ENCODE assay signal across 32 cellular contexts in the genomic region with DNA sequence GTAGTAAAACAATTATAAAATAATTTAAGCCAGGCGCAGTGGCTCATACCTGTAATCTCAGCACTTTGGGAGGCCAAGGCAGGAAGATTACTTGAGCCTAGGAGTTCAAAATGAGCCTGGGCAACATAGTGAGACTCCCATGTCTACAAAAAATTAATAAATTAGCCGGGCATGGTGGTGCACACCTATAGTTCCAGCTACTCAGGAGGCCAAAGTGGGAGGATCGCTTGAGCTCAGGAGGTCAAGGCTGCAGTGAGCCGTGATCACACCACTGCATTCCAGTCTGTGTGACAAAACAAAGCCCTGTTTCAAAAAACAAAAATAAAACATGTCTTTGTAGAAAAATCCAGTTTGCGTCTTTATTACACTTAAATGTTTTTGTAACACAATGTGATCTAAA.
"Had no signal": no experiment of that assay in that cellular context is flagged by ENCODE, and none has a peak within 500 bp of the region (broad histone marks: within the 10 kb centered on the region; RNA-seq: fewer than 3 reads in every experiment).

No MANE protein-coding gene starts in this region.

- H3K27ac ChIP-seq: brain microvascular endothelial cell, coronary artery, dorsolateral prefrontal cortex, esophagus muscularis mucosa, foreskin keratinocyte, gastrocnemius medialis had no signal

- H3K9me3 ChIP-seq: esophagus muscularis mucosa, gastrocnemius medialis, heart left ventricle had no signal

- H3K4me3 ChIP-seq: coronary artery, dorsolateral prefrontal cortex, esophagus muscularis mucosa, gastrocnemius medialis, heart left ventricle had no signal

- ATAC-seq: activated T-helper 17 cell treated with anti-CD3 and anti-CD28 coated beads, Interleukin-2, amount 50 U/mL, for 72 hours; foreskin keratinocyte; gastrocnemius medialis; WTC11 had no signal

- H3K4me1 Mint-ChIP-seq: activated T-helper 17 cell treated with anti-CD3 and anti-CD28 coated beads, Interleukin-2, amount 50 U/mL, for 72 hours; endodermal cell; WTC11 had no signal

- H3K4me1 ChIP-seq: esophagus muscularis mucosa, foreskin keratinocyte, gastrocnemius medialis had no signal

- H3K9me3 Mint-ChIP-seq: activated CD4-positive, alpha-beta memory T cell treated with anti-CD3 and anti-CD28 coated beads, Interleukin-2, amount 10 ng/mL, durations not matched to agents 7 days and 5 days; activated T-cell treated with anti-CD3 and anti-CD28 coated beads, Interleukin-2, amount 50 U/mL, for 24 hours; activated T-helper 17 cell treated with anti-CD3 and anti-CD28 coated beads, Interleukin-2, amount 50 U/mL, for 72 hours; central memory CD8-positive, alpha-beta T cell; dendritic cell treated with granulocyte-macrophage colony-stimulating factor and Interleukin-4, amounts not matched to agents 40 ng/mL and 50 ng/mL, for 4 days; endodermal cell had no signal

- H3K4me3 Mint-ChIP-seq: activated CD4-positive, alpha-beta memory T cell treated with anti-CD3 and anti-CD28 coated beads, Interleukin-2, amount 10 ng/mL, durations not matched to agents 7 days and 5 days; activated CD4-positive, alpha-beta T cell treated with anti-CD3 and anti-CD28 coated beads, Interleukin-2, amount 10 ng/mL, durations not matched to agents 7 days and 5 days; activated naive CD8-positive, alpha-beta T cell; activated T-cell treated with anti-CD3 and anti-CD28 coated beads, Interleukin-2, amount 50 U/mL, for 24 hours; activated T-helper 17 cell treated with anti-CD3 and anti-CD28 coated beads, Interleukin-2, amount 50 U/mL, for 72 hours; central memory CD8-positive, alpha-beta T cell; dendritic cell treated with granulocyte-macrophage colony-stimulating factor and Interleukin-4, amounts not matched to agents 40 ng/mL and 50 ng/mL, for 4 days; endodermal cell; WTC11 had no signal

- H3K36me3 ChIP-seq: brain microvascular endothelial cell, gastrocnemius medialis, heart left ventricle had no signal

- H3K27me3 Mint-ChIP-seq: activated CD4-positive, alpha-beta memory T cell treated with anti-CD3 and anti-CD28 coated beads, Interleukin-2, amount 10 ng/mL, durations not matched to agents 7 days and 5 days; activated CD4-positive, alpha-beta T cell treated with anti-CD3 and anti-CD28 coated beads, Interleukin-2, amount 10 ng/mL, durations not matched to agents 7 days and 5 days; activated naive CD8-positive, alpha-beta T cell; activated T-cell treated with anti-CD3 and anti-CD28 coated beads, Interleukin-2, amount 50 U/mL, for 24 hours; activated T-helper 17 cell treated with anti-CD3 and anti-CD28 coated beads, Interleukin-2, amount 50 U/mL, for 72 hours; central memory CD8-positive, alpha-beta T cell; dendritic cell treated with granulocyte-macrophage colony-stimulating factor and Interleukin-4, amounts not matched to agents 40 ng/mL and 50 ng/mL, for 4 days had no signal

- DNase-seq: activated CD4-positive, alpha-beta memory T cell treated with anti-CD3 and anti-CD28 coated beads, Interleukin-2, amount 10 ng/mL, durations not matched to agents 7 days and 5 days; activated CD4-positive, alpha-beta T cell treated with anti-CD3 and anti-CD28 coated beads for 1 hour; activated CD4-positive, alpha-beta T cell treated with anti-CD3 and anti-CD28 coated beads for 4 hours; activated CD4-positive, alpha-beta T cell treated with anti-CD3 and anti-CD28 coated beads, Interleukin-2, amount 10 ng/mL, durations not matched to agents 7 days and 5 days; activated CD4-positive, alpha-beta T cell treated with anti-CD3 and anti-CD28 coated beads, Interleukin-2, amount 50 U/mL, for 4 hours; activated CD8-positive, alpha-beta memory T cell treated with anti-CD3 and anti-CD28 coated beads, Interleukin-2, amount 50 U/mL, for 48 hours; activated effector memory CD4-positive, alpha-beta T cell treated with Interleukin-2 at 50 U/mL for 16 hours; activated gamma-delta T cell treated with Interleukin-2 at 50 U/mL for 16 hours; activated naive CD4-positive, alpha-beta T cell treated with anti-CD3 and anti-CD28 coated beads, Interleukin-2, amount 50 U/mL, for 16 hours; activated naive CD4-positive, alpha-beta T cell treated with Interleukin-2 at 50 U/mL for 16 hours; activated T-cell treated with anti-CD3 and anti-CD28 coated beads for 4 hours; activated T-cell treated with anti-CD3 and anti-CD28 coated beads, Interleukin-2, amount 50 U/mL, for 24 hours; amniotic stem cell; anterior cingulate cortex; brain microvascular endothelial cell; dorsolateral prefrontal cortex; effector memory CD4-positive, alpha-beta T cell; endodermal cell; foreskin keratinocyte; gastrocnemius medialis; glutamatergic neuron; heart left ventricle; T-helper 2 cell had no signal

- H3K27me3 ChIP-seq: brain microvascular endothelial cell, dorsolateral prefrontal cortex, esophagus muscularis mucosa, foreskin keratinocyte, gastrocnemius medialis, heart left ventricle had no signal

- FAIRE-seq: astrocyte, bronchial epithelial cell had no signal

- H3K27ac Mint-ChIP-seq: activated CD4-positive, alpha-beta memory T cell treated with anti-CD3 and anti-CD28 coated beads, Interleukin-2, amount 10 ng/mL, durations not matched to agents 7 days and 5 days; activated CD4-positive, alpha-beta T cell treated with anti-CD3 and anti-CD28 coated beads, Interleukin-2, amount 10 ng/mL, durations not matched to agents 7 days and 5 days; activated naive CD8-positive, alpha-beta T cell; activated T-cell treated with anti-CD3 and anti-CD28 coated beads, Interleukin-2, amount 50 U/mL, for 24 hours; activated T-helper 17 cell treated with anti-CD3 and anti-CD28 coated beads, Interleukin-2, amount 50 U/mL, for 72 hours; dendritic cell treated with granulocyte-macrophage colony-stimulating factor and Interleukin-4, amounts not matched to agents 40 ng/mL and 50 ng/mL, for 4 days; endodermal cell; WTC11 had no signal
